Comparison of ENCODE assay signal across 1 cellular context in the genomic region with DNA sequence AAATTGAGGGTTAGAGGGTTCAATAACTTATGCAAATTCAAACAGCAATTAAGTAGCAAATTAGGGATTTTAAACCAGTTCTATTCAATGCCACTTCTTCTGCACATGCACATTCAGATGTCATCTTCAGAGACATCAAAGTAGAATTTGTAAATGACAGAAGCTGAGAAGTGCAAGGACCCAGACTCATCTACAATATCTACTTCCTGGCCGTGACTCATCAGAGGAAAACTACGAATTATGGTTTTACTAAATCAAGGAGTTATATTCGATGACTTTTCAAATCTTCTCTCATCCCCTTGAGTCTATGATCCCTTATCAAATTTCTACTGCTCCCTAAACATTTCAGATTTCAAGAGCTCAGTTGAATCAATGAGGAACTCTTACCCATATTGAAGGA.
TF ChIP-seq lines count a peak whose summit lies in the region.

No MANE protein-coding gene starts in this region.

TF ChIP-seq in HepG2, 621 proteins besides CTCF, POLR2A, EP300 and RAD21:
- TF ChIP-seq KLF9 (CRISPR knock-in tag; IDR thresholded peaks at IDR 0.05; ENCODE audit: low read depth): no peak
- TF ChIP-seq SATB2 (CRISPR knock-in tag; IDR thresholded peaks at IDR 0.05): no peak
- no peak for TF ChIP-seq ZNF143 (CRISPR knock-in tag; IDR thresholded peaks at IDR 0.05)
- TF ChIP-seq CREB1 (IDR thresholded peaks at IDR 0.05): peak; percentile 43
- TF ChIP-seq CREB1 (CRISPR knock-in tag; IDR thresholded peaks at IDR 0.05): no peak
- TF ChIP-seq ERF (CRISPR knock-in tag; IDR thresholded peaks at IDR 0.05): no peak
